ENCODE assay signal across 1 cellular context in genomic region chr22:40210814-40211213, GRCh38.
TF ChIP-seq lines count a peak whose summit lies in the region.

No MANE protein-coding gene starts in this region.

TF ChIP-seq in WTC11, 78 proteins besides CTCF, POLR2A, EP300 and RAD21 (continued from another document):
- TF ChIP-seq ZNF425 (CRISPR knock-in tag; conservative IDR thresholded peaks at IDR 0.05), result no peak
